27 cellular contexts compared by ENCODE assay signal in the genomic region with DNA sequence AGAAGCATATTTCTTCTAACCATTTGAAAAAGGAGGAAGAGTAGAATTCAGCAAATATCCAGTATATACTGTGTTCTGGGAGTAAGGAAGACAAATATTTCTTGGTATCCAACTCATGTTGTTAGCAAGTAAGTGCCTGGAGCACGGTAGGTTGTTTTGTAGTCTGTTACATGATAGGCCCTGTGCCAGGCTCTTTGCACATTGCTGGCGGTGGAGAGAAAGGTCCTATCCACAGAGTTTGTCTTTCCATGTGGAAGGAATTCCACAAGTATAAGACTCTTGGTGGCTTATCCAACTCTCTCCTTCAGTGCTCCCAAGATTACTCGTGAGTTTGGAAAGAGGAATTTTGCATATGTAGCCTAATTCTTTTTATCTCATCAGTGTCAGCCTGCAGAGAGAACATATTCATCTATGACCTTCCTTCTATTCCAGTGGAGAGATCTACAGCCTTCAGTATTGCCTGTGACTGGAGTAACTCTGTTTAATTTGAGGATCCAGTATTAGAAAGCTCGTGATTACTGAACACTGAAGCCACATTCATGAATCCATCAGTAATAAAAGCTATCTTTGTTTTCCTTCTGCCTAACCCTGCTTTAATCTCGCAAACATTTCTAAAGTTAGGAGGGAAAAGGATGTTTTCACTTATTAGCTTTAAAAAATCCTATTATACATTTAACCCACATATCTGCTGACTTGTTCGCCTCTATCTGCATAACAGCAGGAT.
"Had no signal": no experiment of that assay in that cellular context is flagged by ENCODE, and none has a peak within 500 bp of the region (broad histone marks: within the 10 kb centered on the region; RNA-seq: fewer than 3 reads in every experiment).

No MANE protein-coding gene starts in this region.

- H3K27ac Mint-ChIP-seq: activated B cell treated with CpG ODN at 0.5 μM for 24 hours; activated CD4-positive, alpha-beta T cell treated with anti-CD3 and anti-CD28 coated beads, Interleukin-2, amount 10 ng/mL, durations not matched to agents 24 days and 14 days; activated CD8-positive, alpha-beta memory T cell treated with anti-CD3 and anti-CD28 coated beads, Interleukin-2, amount 10 ng/mL, durations not matched to agents 7 days and 5 days; activated naive CD4-positive, alpha-beta T cell treated with anti-CD3 and anti-CD28 coated beads, Interleukin-2, amount 50 U/mL, for 24 hours; activated T-cell treated with anti-CD3 and anti-CD28 coated beads, Interleukin-2, amount 50 U/mL, for 24 hours; activated T-helper 1 cell treated with anti-CD3 and anti-CD28 coated beads, Interleukin-12 subunit alpha, Interleukin-12 subunit beta, Interleukin-2, Interleukin-4 antibody, amounts not matched to agents 30 ng/mL and 10 ng/mL and 1 ng/mL, durations not matched to agents 14 hours and 24 hours and 36 hours; IgD-negative memory B cell; T-helper 1 cell treated with Interleukin-12 subunit alpha and Interleukin-12 subunit beta and Interleukin-4 antibody, amounts not matched to agents 30 μg/mL and 1 μg/mL, for 36 hours had no signal

- H3K27ac ChIP-seq: ascending aorta, body of pancreas, SJCRH30 had no signal

- DNase-seq: activated B cell treated with CpG ODN at 0.5 μM for 24 hours; activated CD4-positive, alpha-beta T cell treated with anti-CD3 and anti-CD28 coated beads for 1 hour; activated CD4-positive, alpha-beta T cell treated with anti-CD3 and anti-CD28 coated beads, Interleukin-2, amount 10 ng/mL, durations not matched to agents 24 days and 14 days; activated CD4-positive, alpha-beta T cell treated with anti-CD3 and anti-CD28 coated beads, Interleukin-2, amount 50 U/mL, for 48 hours; activated CD8-positive, alpha-beta memory T cell treated with anti-CD3 and anti-CD28 coated beads, Interleukin-2, amount 10 ng/mL, durations not matched to agents 7 days and 5 days; activated effector memory CD4-positive, alpha-beta T cell treated with Interleukin-2 at 50 U/mL for 16 hours; activated naive CD4-positive, alpha-beta T cell; activated T-cell treated with anti-CD3 and anti-CD28 coated beads, Interleukin-2, amount 50 U/mL, for 24 hours; amniotic stem cell; body of pancreas; central memory CD4-positive, alpha-beta T cell; KG1; NCI-H1092 treated with DMSO at 0.1 percent for 48 hours; NCI-H1436 treated with DMSO at 0.1 percent for 48 hours; NCI-H187; NCI-H2081; NCI-H2227 treated with DMSO at 0.1 percent for 48 hours; NCI-H446 treated with DMSO at 0.1 percent for 48 hours; NCI-H526; NCI-H82; SJCRH30 had no signal

- H3K4me1 Mint-ChIP-seq: activated B cell treated with CpG ODN at 0.5 μM for 24 hours; activated CD4-positive, alpha-beta T cell treated with anti-CD3 and anti-CD28 coated beads, Interleukin-2, amount 10 ng/mL, durations not matched to agents 24 days and 14 days; activated CD8-positive, alpha-beta memory T cell treated with anti-CD3 and anti-CD28 coated beads, Interleukin-2, amount 10 ng/mL, durations not matched to agents 7 days and 5 days; activated naive CD4-positive, alpha-beta T cell treated with anti-CD3 and anti-CD28 coated beads, Interleukin-2, amount 50 U/mL, for 24 hours; IgD-negative memory B cell had no signal

- H3K36me3 Mint-ChIP-seq: activated CD8-positive, alpha-beta memory T cell treated with anti-CD3 and anti-CD28 coated beads, Interleukin-2, amount 10 ng/mL, durations not matched to agents 7 days and 5 days; activated naive CD4-positive, alpha-beta T cell treated with anti-CD3 and anti-CD28 coated beads, Interleukin-2, amount 50 U/mL, for 24 hours had no signal

- H3K27me3 Mint-ChIP-seq: activated B cell treated with CpG ODN at 0.5 μM for 24 hours; activated CD4-positive, alpha-beta T cell treated with anti-CD3 and anti-CD28 coated beads, Interleukin-2, amount 10 ng/mL, durations not matched to agents 24 days and 14 days; activated CD8-positive, alpha-beta memory T cell treated with anti-CD3 and anti-CD28 coated beads, Interleukin-2, amount 10 ng/mL, durations not matched to agents 7 days and 5 days; activated naive CD4-positive, alpha-beta T cell treated with anti-CD3 and anti-CD28 coated beads, Interleukin-2, amount 50 U/mL, for 24 hours; activated T-cell treated with anti-CD3 and anti-CD28 coated beads, Interleukin-2, amount 50 U/mL, for 24 hours; IgD-negative memory B cell had no signal

- H3K4me1 ChIP-seq: ascending aorta, body of pancreas, SJCRH30 had no signal

- H3K9me3 ChIP-seq: ascending aorta, body of pancreas, SJCRH30 had no signal

- H3K36me3 ChIP-seq: ascending aorta, SJCRH30 had no signal

- H3K9me3 Mint-ChIP-seq: activated B cell treated with CpG ODN at 0.5 μM for 24 hours; activated CD4-positive, alpha-beta T cell treated with anti-CD3 and anti-CD28 coated beads, Interleukin-2, amount 10 ng/mL, durations not matched to agents 24 days and 14 days; activated naive CD4-positive, alpha-beta T cell treated with anti-CD3 and anti-CD28 coated beads, Interleukin-2, amount 50 U/mL, for 24 hours; activated T-helper 1 cell treated with anti-CD3 and anti-CD28 coated beads, Interleukin-12 subunit alpha, Interleukin-12 subunit beta, Interleukin-2, Interleukin-4 antibody, amounts not matched to agents 30 ng/mL and 10 ng/mL and 1 ng/mL, durations not matched to agents 14 hours and 24 hours and 36 hours had no signal

- H3K4me3 Mint-ChIP-seq: activated B cell treated with CpG ODN at 0.5 μM for 24 hours; activated CD4-positive, alpha-beta T cell treated with anti-CD3 and anti-CD28 coated beads, Interleukin-2, amount 10 ng/mL, durations not matched to agents 24 days and 14 days; activated CD8-positive, alpha-beta memory T cell treated with anti-CD3 and anti-CD28 coated beads, Interleukin-2, amount 10 ng/mL, durations not matched to agents 7 days and 5 days; activated naive CD4-positive, alpha-beta T cell treated with anti-CD3 and anti-CD28 coated beads, Interleukin-2, amount 50 U/mL, for 24 hours; activated T-cell treated with anti-CD3 and anti-CD28 coated beads, Interleukin-2, amount 50 U/mL, for 24 hours; activated T-helper 1 cell treated with anti-CD3 and anti-CD28 coated beads, Interleukin-12 subunit alpha, Interleukin-12 subunit beta, Interleukin-2, Interleukin-4 antibody, amounts not matched to agents 30 ng/mL and 10 ng/mL and 1 ng/mL, durations not matched to agents 14 hours and 24 hours and 36 hours; IgD-negative memory B cell; T-helper 1 cell treated with Interleukin-12 subunit alpha and Interleukin-12 subunit beta and Interleukin-4 antibody, amounts not matched to agents 30 μg/mL and 1 μg/mL, for 36 hours had no signal

- H3K4me3 ChIP-seq: ascending aorta, body of pancreas, SJCRH30 had no signal

- H3K27me3 ChIP-seq: ascending aorta, body of pancreas had no signal

- ATAC-seq: activated CD8-positive, alpha-beta memory T cell treated with anti-CD3 and anti-CD28 coated beads, Interleukin-2, amount 10 ng/mL, durations not matched to agents 7 days and 5 days; body of pancreas; SK-N-SH treated with all-trans-retinoic acid at 6 μM for 48 hours had no signal
